8 cellular contexts compared by ENCODE assay signal in genomic region chr5:168409601-168410458, GRCh38.
A peak's percentile ranks its signal among the peaks of the same experiment; 100 is the strongest.
DNase-seq lines count a peak whose midpoint lies in the region; ATAC-seq and TF ChIP-seq lines count a peak whose summit lies in the region.

No MANE protein-coding gene starts in this region.

- peak overlapping the region; percentile 54 for H3K4me2 ChIP-seq in IMR-90 (ENCODE audit: low read depth, low read length)
- H3K4me2 ChIP-seq in hepatocyte = no peak overlapping the region

- peak overlapping the region; percentile 14 for H3K4me3 Mint-ChIP-seq in activated T-helper 2 cell treated with anti-CD3 and anti-CD28 coated beads, Interferon-gamma antibody, Interleukin-2, Interleukin-4, amounts not matched to agents 10 μg/mL and 5 μg/mL and 100 μg/mL, durations not matched to agents 14 hours and 24 hours and 36 hours (ENCODE audit: low read depth)
- H3K4me3 Mint-ChIP-seq in naive thymus-derived CD4-positive, alpha-beta T cell = peak overlapping the region; percentile 36 to 82 (median 68)

- peak overlapping the region; percentile 57; the same call in 2 of the 3 replicates for H2BK15ac ChIP-seq in IMR-90 (ENCODE audit: low read depth, low read length)

- ATAC-seq in GM18519 (IDR thresholded peaks at IDR 0.05; ENCODE audit: low FRiP score, unreplicated experiment) = peak; percentile 69
- peak; percentile 76 for ATAC-seq in IMR-90 (ENCODE audit: low read depth)
- ATAC-seq in naive thymus-derived CD4-positive, alpha-beta T cell = peak; percentile 53
- no peak for ATAC-seq in GM21737 (IDR thresholded peaks at IDR 0.05; ENCODE audit: unreplicated experiment)

- POLR2A ChIA-PET in IMR-90 (lab: Charles Lee; ENCODE audit: unreplicated experiment) = no interaction called here
- POLR2A ChIA-PET in naive thymus-derived CD4-positive, alpha-beta T cell (lab: Charles Lee) = no interaction called here

- intact Hi-C loops in IMR-90 (cut with micrococcal nuclease) = loop anchor here (5.0 kb wide), 1 partner anchor 118 kb away; the partner anchor contains the start of gene WWC1
- intact Hi-C loops in activated T-helper 2 cell treated with anti-CD3 and anti-CD28 coated beads, Interferon-gamma antibody, Interleukin-2, Interleukin-4, amounts not matched to agents 10 μg/mL and 5 μg/mL and 100 μg/mL, durations not matched to agents 14 hours and 24 hours and 36 hours (cut with micrococcal nuclease) = loop anchor here (5.0 to 10.0 kb wide), 3 partner anchors 77 to 183 kb away; partner anchors contain the start of gene RARS1
- intact Hi-C loops in naive thymus-derived CD4-positive, alpha-beta T cell (cut with micrococcal nuclease) = no loop called here
- intact Hi-C loops in testis (cut with DNase I; ENCODE audit: low total_unique reads) = no loop called here

- H3K9me3 ChIP-seq in IMR-90 (ENCODE audit: control insufficient read depth, insufficient read depth, low read length) (no peaks in the 10 kb centered on the region), hepatocyte (ENCODE audit: low read depth) (no peaks in the 10 kb centered on the region), testis (no peaks in the 10 kb centered on the region)
- H3K9me3 ChIP-seq in naive thymus-derived CD4-positive, alpha-beta T cell (ENCODE audit: control insufficient read depth in 2 of 3, low read length in 3 of 3) = no peaks in the 10 kb centered on the region

- 0 out of 2 replicates have a peak, but pooled peaks cover 4% of the 10 kb centered on the region for H4K20me1 ChIP-seq in IMR-90 (ENCODE audit: insufficient read depth, low read length)
- no peaks in the 10 kb centered on the region for H4K20me1 ChIP-seq in hepatocyte (ENCODE audit: insufficient read depth, poor library complexity, severe bottlenecking)

- peak overlapping the region; percentile 1; the same call in 1 of the 2 replicates for H3K23ac ChIP-seq in IMR-90 (ENCODE audit: low read depth, low read length)

- H3K9me2 ChIP-seq in hepatocyte (replicated peaks; ENCODE audit: insufficient read depth) = no peaks in the 10 kb centered on the region

- H3K9me1 ChIP-seq in IMR-90 (ENCODE audit: insufficient read depth, low read length) = peaks cover 9% of the 10 kb centered on the region; the same call in 1 of the 2 replicates

- TF ChIP-seq POLR2A in IMR-90 (IDR thresholded peaks at IDR 0.05; ENCODE audit: low read depth, low read length) (no peak), testis (IDR thresholded peaks at IDR 0.05) (no peak)

- H3K27me3 ChIP-seq in IMR-90 (ENCODE audit: control insufficient read depth, insufficient read depth, low read length) (no peaks in the 10 kb centered on the region), hepatocyte (no peaks in the 10 kb centered on the region), testis (no peaks in the 10 kb centered on the region)
- H3K27me3 ChIP-seq in naive thymus-derived CD4-positive, alpha-beta T cell (ENCODE audit: control insufficient read depth in 2 of 2, insufficient read depth in 2 of 2, low read length in 2 of 2) = no peaks in the 10 kb centered on the region

- BruUV-seq in IMR-90 (replicated peaks; lab: Mats Ljungman, UMichigan) = no TSS peak

- CTCF ChIA-PET in IMR-90 (lab: Yijun Ruan, JAX) = interaction anchor here (1.8 kb wide), 1 partner anchor 10 kb away, joined by 5 read pairs; no protein-coding TSS in a partner anchor
- CTCF ChIA-PET in naive thymus-derived CD4-positive, alpha-beta T cell (lab: Charles Lee) = interaction anchor here (0.5 kb wide), 1 partner anchor 1858 kb away, joined by 5 read pairs; no protein-coding TSS in a partner anchor

- peak overlapping the region; percentile 44; the same call in 1 of the 2 replicates for H3K14ac ChIP-seq in IMR-90 (replicated peaks; ENCODE audit: low read depth, low read length)

- peak overlapping the region; percentile 40 for H2BK5ac ChIP-seq in IMR-90 (ENCODE audit: low read depth, low read length, poor library complexity, severe bottlenecking)

- H3K36me3 ChIP-seq in IMR-90 (ENCODE audit: control insufficient read depth, insufficient read depth, low read length) = peaks cover 8% of the 10 kb centered on the region
- no peaks in the 10 kb centered on the region for H3K36me3 ChIP-seq in naive thymus-derived CD4-positive, alpha-beta T cell (ENCODE audit: control insufficient read depth in 2 of 3, insufficient read depth in 3 of 3, low read length in 3 of 3)
- no peaks in the 10 kb centered on the region for H3K36me3 ChIP-seq in hepatocyte (replicated peaks; ENCODE audit: insufficient read depth, low read depth)
- H3K36me3 ChIP-seq in testis (ENCODE audit: low read depth, missing control alignments) = no peaks in the 10 kb centered on the region

- H3K4me1 Mint-ChIP-seq in activated T-helper 2 cell treated with anti-CD3 and anti-CD28 coated beads, Interferon-gamma antibody, Interleukin-2, Interleukin-4, amounts not matched to agents 10 μg/mL and 5 μg/mL and 100 μg/mL, durations not matched to agents 14 hours and 24 hours and 36 hours (ENCODE audit: low read depth) = peaks cover 22% of the 10 kb centered on the region
- peaks cover 5 to 22% (median 16%) of the 10 kb centered on the region in 7 donors for H3K4me1 Mint-ChIP-seq in naive thymus-derived CD4-positive, alpha-beta T cell

- peak overlapping the region; percentile 65 for H2BK20ac ChIP-seq in IMR-90 (ENCODE audit: low read depth, low read length)

- H3K36me3 Mint-ChIP-seq in activated T-helper 2 cell treated with anti-CD3 and anti-CD28 coated beads, Interferon-gamma antibody, Interleukin-2, Interleukin-4, amounts not matched to agents 10 μg/mL and 5 μg/mL and 100 μg/mL, durations not matched to agents 14 hours and 24 hours and 36 hours (ENCODE audit: low read depth) = no peaks in the 10 kb centered on the region
- H3K36me3 Mint-ChIP-seq in naive thymus-derived CD4-positive, alpha-beta T cell = no peaks in the 10 kb centered on the region

- dilution Hi-C loops in IMR-90 (cut with HindIII; ENCODE audit: low sequenced_read_pairs, unreplicated experiment) = no loop called here

- H3K79me1 ChIP-seq in IMR-90 (ENCODE audit: low read depth in 1 of 2, low read length in 2 of 2) = no peaks in the 10 kb centered on the region

- H3K27ac ChIP-seq in IMR-90 (ENCODE audit: insufficient read depth, low read length) (no peak overlapping the region; the same call in 1 of the 2 replicates), hepatocyte (no peak overlapping the region), testis (no peak overlapping the region)
- no peak overlapping the region for H3K27ac ChIP-seq in naive thymus-derived CD4-positive, alpha-beta T cell (ENCODE audit: low read depth, low read length)

- H3K79me2 ChIP-seq in hepatocyte = no peaks in the 10 kb centered on the region

- in situ Hi-C loops in IMR-90 (cut with MboI; ENCODE audit: low sequenced_read_pairs) = no loop called here

- H3K4me1 ChIP-seq in IMR-90 (ENCODE audit: control insufficient read depth, insufficient read depth, low read length) = peaks cover 9% of the 10 kb centered on the region
- H3K4me1 ChIP-seq in naive thymus-derived CD4-positive, alpha-beta T cell (ENCODE audit: control insufficient read depth in 2 of 2, insufficient read depth in 2 of 2, low read length in 2 of 2) = peaks cover 10 to 11% of the 10 kb centered on the region in 2 donors
- H3K4me1 ChIP-seq in hepatocyte (ENCODE audit: insufficient read depth) = no peaks in the 10 kb centered on the region
- H3K4me1 ChIP-seq in testis = no peaks in the 10 kb centered on the region

- no peak for TF ChIP-seq RAD21 in IMR-90 (IDR thresholded peaks at IDR 0.05; ENCODE audit: low read length)

- no peak overlapping the region; a peak in 1 of 4 replicates for H4K8ac ChIP-seq in IMR-90 (ENCODE audit: low read depth in 2 of 2, low read length in 2 of 2)

- H3K9ac ChIP-seq in IMR-90 (ENCODE audit: low read depth, low read length) = no peak overlapping the region

- no peak overlapping the region for H3K27ac Mint-ChIP-seq in activated T-helper 2 cell treated with anti-CD3 and anti-CD28 coated beads, Interferon-gamma antibody, Interleukin-2, Interleukin-4, amounts not matched to agents 10 μg/mL and 5 μg/mL and 100 μg/mL, durations not matched to agents 14 hours and 24 hours and 36 hours
- H3K27ac Mint-ChIP-seq in naive thymus-derived CD4-positive, alpha-beta T cell = peak overlapping the region in 7 of 9 donors; percentile 28 to 81 (median 62)

- H2AK5ac ChIP-seq in IMR-90 (ENCODE audit: low read depth, low read length) = peak overlapping the region; percentile 67

- peak overlapping the region; percentile 57 for H3K4ac ChIP-seq in IMR-90 (ENCODE audit: low read depth, low read length)

- no peaks in the 10 kb centered on the region for H3K9me3 Mint-ChIP-seq in activated T-helper 2 cell treated with anti-CD3 and anti-CD28 coated beads, Interferon-gamma antibody, Interleukin-2, Interleukin-4, amounts not matched to agents 10 μg/mL and 5 μg/mL and 100 μg/mL, durations not matched to agents 14 hours and 24 hours and 36 hours
- H3K9me3 Mint-ChIP-seq in naive thymus-derived CD4-positive, alpha-beta T cell = no peaks in the 10 kb centered on the region

- H2AFZ ChIP-seq in IMR-90 (replicated peaks; ENCODE audit: low read length, poor library complexity) (peak overlapping the region; percentile 16), hepatocyte (no peak overlapping the region)

- H4K91ac ChIP-seq in IMR-90 (ENCODE audit: insufficient read depth, low read depth, low read length) = no peak overlapping the region

- peaks cover 58% of the 10 kb centered on the region for H3K27me3 Mint-ChIP-seq in activated T-helper 2 cell treated with anti-CD3 and anti-CD28 coated beads, Interferon-gamma antibody, Interleukin-2, Interleukin-4, amounts not matched to agents 10 μg/mL and 5 μg/mL and 100 μg/mL, durations not matched to agents 14 hours and 24 hours and 36 hours (ENCODE audit: low read depth)
- H3K27me3 Mint-ChIP-seq in naive thymus-derived CD4-positive, alpha-beta T cell = peaks cover 0 to 46% (median 0%) of the 10 kb centered on the region in 5 donors

- H3K56ac ChIP-seq in IMR-90 (ENCODE audit: extremely low read depth, insufficient read depth, low read length) = no peak overlapping the region

- H2AK9ac ChIP-seq in IMR-90 (replicated peaks; ENCODE audit: low read depth, low read length, poor library complexity) = peak overlapping the region; percentile 4

- H3K4me3 ChIP-seq in IMR-90 (ENCODE audit: insufficient read depth, low read depth, low read length) (no peak overlapping the region), hepatocyte (no peak overlapping the region), testis (no peak overlapping the region)
- H3K4me3 ChIP-seq in naive thymus-derived CD4-positive, alpha-beta T cell (ENCODE audit: low read length) = peak overlapping the region; percentile 39

- H3K18ac ChIP-seq in IMR-90 (ENCODE audit: low read depth, low read length) = peak overlapping the region; percentile 18; the same call in 1 of the 2 replicates

- no peak overlapping the region for H4K5ac ChIP-seq in IMR-90 (ENCODE audit: low read depth, low read length)

- WGBS in IMR-90 (ENCODE audit: extremely low coverage in 2 of 2, insufficient read length in 1 of 2), 2 experiments = 27% methylated on average over 2 of the region's 17 CpGs; no CpG with 5 or more reads in 1 of the 2 experiments
- 70% methylated on average over 17 of the region's 17 CpGs for WGBS in hepatocyte (ENCODE audit: low lambda C conversion rate, missing lambda C conversion rate)
- 67 to 76% methylated on average over 17 of the region's 17 CpGs for WGBS in testis, 2 donors

- TF ChIP-seq CTCF in IMR-90 (conservative IDR thresholded peaks at IDR 0.05; ENCODE audit: low read depth, low read length) (no peak), hepatocyte (IDR thresholded peaks at IDR 0.05; ENCODE audit: poor library complexity) (no peak), testis (IDR thresholded peaks at IDR 0.05) (no peak)

- DNase-seq in IMR-90 (peak; percentile 91), hepatocyte (ENCODE audit: low spot score) (no peak), GF-D8 (lab: John Stamatoyannopoulos, UW) (no peak), testis (no peak)
- peak; percentile 10 for DNase-seq in activated T-helper 2 cell treated with anti-CD3 and anti-CD28 coated beads, Interferon-gamma antibody, Interleukin-2, Interleukin-4, amounts not matched to agents 10 μg/mL and 5 μg/mL and 100 μg/mL, durations not matched to agents 14 hours and 24 hours and 36 hours (ENCODE audit: low spot score)
- DNase-seq in naive thymus-derived CD4-positive, alpha-beta T cell = peak in 1 of 9 donors; percentile 23

- peak overlapping the region; percentile 51; the same call in 1 of the 2 replicates for H2BK120ac ChIP-seq in IMR-90 (ENCODE audit: low read depth, low read length)

Comparison
In these comparisons a context has a peak if more than half of its experiments do, and no peak if none do; other contexts are left out.
1. DNase-seq: peak in IMR-90 (single experiment) and activated T-helper 2 cell treated with anti-CD3 and anti-CD28 coated beads, Interferon-gamma antibody, Interleukin-2, Interleukin-4, amounts not matched to agents 10 μg/mL and 5 μg/mL and 100 μg/mL, durations not matched to agents 14 hours and 24 hours and 36 hours (single experiment); none in hepatocyte (single experiment), GF-D8 (single experiment) and testis (single experiment).
2. intact Hi-C loops: an anchor here in IMR-90 (5.0 kb wide) and activated T-helper 2 cell treated with anti-CD3 and anti-CD28 coated beads, Interferon-gamma antibody, Interleukin-2, Interleukin-4, amounts not matched to agents 10 μg/mL and 5 μg/mL and 100 μg/mL, durations not matched to agents 14 hours and 24 hours and 36 hours (5.0 to 10.0 kb wide); none called in naive thymus-derived CD4-positive, alpha-beta T cell and testis.